10 cellular contexts compared by ENCODE assay signal in the genomic region with DNA sequence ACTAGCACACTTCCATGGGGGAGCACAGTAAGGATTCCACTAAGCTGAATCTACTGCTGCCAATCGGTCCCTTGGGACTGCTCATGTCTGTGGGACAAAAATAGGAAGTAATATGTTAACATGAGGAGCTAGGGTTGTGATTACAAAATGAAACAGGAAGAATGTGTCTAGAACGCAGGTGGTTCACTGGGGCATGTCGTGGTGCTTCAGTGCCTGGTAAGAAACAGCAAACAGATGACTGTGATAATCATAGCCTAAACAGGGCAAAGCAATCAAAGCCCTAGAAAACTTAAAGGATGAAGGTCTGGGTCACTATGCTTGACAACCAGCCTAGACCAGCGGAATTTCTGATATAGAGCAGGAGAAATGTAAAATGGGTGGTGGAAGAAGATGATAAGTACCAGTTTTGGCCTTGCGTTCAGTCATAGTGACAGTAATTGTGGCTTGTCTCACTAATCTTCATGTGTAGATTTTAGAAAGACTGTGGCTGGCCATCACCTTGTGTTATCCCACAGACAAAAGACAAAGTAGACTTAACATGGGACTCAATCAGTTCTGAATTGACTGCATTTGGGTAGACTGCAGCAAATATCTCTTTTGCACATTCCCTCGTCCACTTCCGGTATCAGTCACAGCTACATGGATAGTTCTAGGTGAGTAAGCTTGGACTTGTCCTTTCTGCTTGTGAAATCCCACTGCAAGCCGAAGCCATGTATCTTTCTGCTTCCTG. TPM values are rescaled to one million over a fixed set of nuclear protein-coding genes. Genes with fewer than 3 reads are reported as not detected.
DNase-seq lines count a peak whose midpoint lies in the region; ATAC-seq and TF ChIP-seq lines count a peak whose summit lies in the region.
"Had no signal": no experiment of that assay in that cellular context is flagged by ENCODE, and none has a peak within 500 bp of the region (broad histone marks: within the 10 kb centered on the region; RNA-seq: fewer than 3 reads in every experiment).

No MANE protein-coding gene starts in this region.

- H3K4me3 ChIP-seq in GM12864 (ENCODE audit: low read depth, low read length) = peak overlapping the region; percentile 11; the same call in 1 of the 2 replicates

- DNase-seq in GM12864 (ENCODE audit: low read depth) (peak; percentile 78), activated B cell treated with CpG ODN at 0.5 μM for 24 hours (peak; percentile 23), NCI-H1105 treated with DMSO at 0.1 percent for 48 hours (lab: John Stamatoyannopoulos, UW) (no peak), cerebellar cortex (ENCODE audit: low spot score) (no peak), NCI-H1930 (lab: John Stamatoyannopoulos, UW) (no peak)
- no peak for DNase-seq in natural killer cell treated with Interleukin-12 subunit alpha and Interleukin-12 subunit beta and Interleukin-15 and Interleukin-18, amount 100 ng/mL, for 72 hours (ENCODE audit: low spot score)
- DNase-seq: activated T-cell treated with anti-CD3 and anti-CD28 coated beads, Interleukin-2, amount 50 U/mL, for 24 hours; NCI-H2171 treated with DMSO at 0.1 percent for 48 hours had no signal

- intact Hi-C loops in activated B cell treated with CpG ODN at 0.5 μM for 24 hours (cut with micrococcal nuclease) = loop anchor here (1.0 to 5.0 kb wide), 9 partner anchors 52 to 474 kb away; a partner anchor contains a TSS

- H3K27me3 Mint-ChIP-seq in activated B cell treated with CpG ODN at 0.5 μM for 24 hours = no peaks in the 10 kb centered on the region
- no peaks in the 10 kb centered on the region for H3K27me3 Mint-ChIP-seq in natural killer cell treated with Interleukin-12 subunit alpha and Interleukin-12 subunit beta and Interleukin-15 and Interleukin-18, amount 100 ng/mL, for 72 hours
- H3K27me3 Mint-ChIP-seq: activated T-cell treated with anti-CD3 and anti-CD28 coated beads, Interleukin-2, amount 50 U/mL, for 24 hours had no signal

- POLR2A ChIA-PET in activated B cell treated with CpG ODN at 0.5 μM for 24 hours (lab: Charles Lee) = interaction anchor here (0.5 to 1.5 kb wide), 3 partner anchors 51 to 133 kb away, joined by 3 to 9 read pairs (median 3); a partner anchor contains a TSS

- TF ChIP-seq CTCF in GM12864 (IDR thresholded peaks at IDR 0.05; ENCODE audit: low read depth, low read length, missing control alignments) = no peak
- no peak for TF ChIP-seq CTCF in activated B cell treated with CpG ODN at 0.5 μM for 24 hours (IDR thresholded peaks at IDR 0.05)

- CTCF ChIA-PET in activated B cell treated with CpG ODN at 0.5 μM for 24 hours (lab: Charles Lee) = interaction anchor here (1.0 to 1.8 kb wide), 2 partner anchors 72 to 79 kb away, joined by 3 to 5 read pairs; no protein-coding TSS in a partner anchor

- H3K4me1 Mint-ChIP-seq in activated B cell treated with CpG ODN at 0.5 μM for 24 hours = peaks cover 33% of the 10 kb centered on the region
- peaks cover 0 to 5% of the 10 kb centered on the region in 2 donors for H3K4me1 Mint-ChIP-seq in natural killer cell treated with Interleukin-12 subunit alpha and Interleukin-12 subunit beta and Interleukin-15 and Interleukin-18, amount 100 ng/mL, for 72 hours (ENCODE audit: low read depth in 2 of 2)

- peak overlapping the region; percentile 63 for H3K4me3 Mint-ChIP-seq in activated B cell treated with CpG ODN at 0.5 μM for 24 hours
- no peak overlapping the region for H3K4me3 Mint-ChIP-seq in natural killer cell treated with Interleukin-12 subunit alpha and Interleukin-12 subunit beta and Interleukin-15 and Interleukin-18, amount 100 ng/mL, for 72 hours
- H3K4me3 Mint-ChIP-seq: activated T-cell treated with anti-CD3 and anti-CD28 coated beads, Interleukin-2, amount 50 U/mL, for 24 hours had no signal

- peak; percentile 92 for ATAC-seq in GM19467 (IDR thresholded peaks at IDR 0.05; ENCODE audit: unreplicated experiment)
- peak; percentile 93 for ATAC-seq in HG03175 (IDR thresholded peaks at IDR 0.05; ENCODE audit: unreplicated experiment)
- ATAC-seq in activated B cell treated with CpG ODN at 0.5 μM for 24 hours (ENCODE audit: low read depth) = peak; percentile 96
- ATAC-seq in natural killer cell treated with Interleukin-12 subunit alpha and Interleukin-12 subunit beta and Interleukin-15 and Interleukin-18, amount 100 ng/mL, for 72 hours = no peak

- peak overlapping the region; percentile 96 for H3K27ac Mint-ChIP-seq in activated B cell treated with CpG ODN at 0.5 μM for 24 hours
- H3K27ac Mint-ChIP-seq in natural killer cell treated with Interleukin-12 subunit alpha and Interleukin-12 subunit beta and Interleukin-15 and Interleukin-18, amount 100 ng/mL, for 72 hours = no peak overlapping the region
- H3K27ac Mint-ChIP-seq: activated T-cell treated with anti-CD3 and anti-CD28 coated beads, Interleukin-2, amount 50 U/mL, for 24 hours had no signal

- peaks cover 17% of the 10 kb centered on the region for H3K36me3 Mint-ChIP-seq in activated B cell treated with CpG ODN at 0.5 μM for 24 hours (ENCODE audit: low read depth)
- peaks cover 5% of the 10 kb centered on the region for H3K36me3 Mint-ChIP-seq in natural killer cell treated with Interleukin-12 subunit alpha and Interleukin-12 subunit beta and Interleukin-15 and Interleukin-18, amount 100 ng/mL, for 72 hours

- H3K9me3 Mint-ChIP-seq in activated B cell treated with CpG ODN at 0.5 μM for 24 hours = no peaks in the 10 kb centered on the region
- no peaks in the 10 kb centered on the region for H3K9me3 Mint-ChIP-seq in natural killer cell treated with Interleukin-12 subunit alpha and Interleukin-12 subunit beta and Interleukin-15 and Interleukin-18, amount 100 ng/mL, for 72 hours
- H3K9me3 Mint-ChIP-seq: activated T-cell treated with anti-CD3 and anti-CD28 coated beads, Interleukin-2, amount 50 U/mL, for 24 hours had no signal

RNA-seq across cellular contexts. Expression of a gene that starts 51.4 kb away (rescaled TPM):
- 47.3 and 50.6 TPM in 2 replicates for total RNA-seq in activated B cell treated with CpG ODN at 0.5 μM for 24 hours
- 10 to 100 TPM; 21.0 to 38.2 TPM for total RNA-seq in natural killer cell treated with Interleukin-12 subunit alpha and Interleukin-12 subunit beta and Interleukin-15 and Interleukin-18, amount 100 ng/mL, for 72 hours

Comparison
In these comparisons a context has a peak if more than half of its experiments do, and no peak if none do; other contexts are left out.
1. DNase-seq: peak in GM12864 (single experiment) and activated B cell treated with CpG ODN at 0.5 μM for 24 hours (single experiment); none in NCI-H1105 treated with DMSO at 0.1 percent for 48 hours (single experiment), natural killer cell treated with Interleukin-12 subunit alpha and Interleukin-12 subunit beta and Interleukin-15 and Interleukin-18, amount 100 ng/mL, for 72 hours (single experiment), cerebellar cortex (single experiment) and NCI-H1930 (0 of 2).
2. ATAC-seq: peak in GM19467 (single experiment), HG03175 (single experiment) and activated B cell treated with CpG ODN at 0.5 μM for 24 hours (single experiment); none in natural killer cell treated with Interleukin-12 subunit alpha and Interleukin-12 subunit beta and Interleukin-15 and Interleukin-18, amount 100 ng/mL, for 72 hours (0 of 2).